In the genomic region with DNA sequence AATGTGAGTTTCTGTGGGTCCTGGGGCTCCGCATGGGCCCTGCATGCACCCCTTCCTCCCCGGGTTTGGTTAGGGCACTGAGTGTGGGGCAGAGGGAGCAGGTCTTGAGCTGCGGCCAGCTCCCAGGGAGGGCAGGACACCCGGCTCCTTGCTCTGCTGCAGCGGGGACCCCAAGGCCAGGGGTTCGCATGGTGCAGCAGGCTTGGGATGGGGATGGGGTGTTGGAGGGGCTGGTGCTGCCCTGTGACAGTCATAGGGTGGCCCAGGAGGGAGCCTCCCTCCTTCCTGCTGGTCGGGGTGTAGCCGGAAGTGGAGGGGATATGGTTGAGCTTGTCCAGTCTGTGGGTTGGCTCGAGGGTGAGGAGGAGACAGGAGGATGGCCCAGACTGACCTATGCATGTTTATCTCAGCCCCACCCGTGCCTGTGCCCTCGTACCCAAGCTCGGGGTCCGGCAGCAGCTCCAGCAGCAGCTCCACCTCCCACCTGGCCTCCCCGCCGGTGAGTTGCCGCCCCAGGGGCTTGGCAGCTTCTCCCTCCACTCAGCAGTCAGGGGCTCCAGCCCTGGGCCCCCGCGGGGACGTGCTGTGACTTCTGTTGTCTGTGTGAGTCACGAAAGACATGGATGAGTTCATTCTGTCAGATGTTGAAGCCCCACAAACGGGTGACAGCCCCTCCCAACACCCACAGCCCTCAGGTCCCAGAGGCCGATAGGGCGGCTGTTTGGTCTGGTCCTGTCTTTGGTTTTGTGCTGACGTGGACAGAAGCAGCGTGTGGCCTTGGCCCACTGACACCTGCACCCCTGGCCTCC, we compare ENCODE assay signal across 1 cellular context.
TF ChIP-seq lines count a peak whose summit lies in the region.

No MANE protein-coding gene starts in this region.

TF ChIP-seq in HEK293, 187 proteins besides CTCF, POLR2A, EP300 and RAD21 (continued from another document):
- TF ChIP-seq GLIS1 (tag by site-specific recombination; IDR thresholded peaks at IDR 0.05): peak; percentile 59
